In the genomic region with DNA sequence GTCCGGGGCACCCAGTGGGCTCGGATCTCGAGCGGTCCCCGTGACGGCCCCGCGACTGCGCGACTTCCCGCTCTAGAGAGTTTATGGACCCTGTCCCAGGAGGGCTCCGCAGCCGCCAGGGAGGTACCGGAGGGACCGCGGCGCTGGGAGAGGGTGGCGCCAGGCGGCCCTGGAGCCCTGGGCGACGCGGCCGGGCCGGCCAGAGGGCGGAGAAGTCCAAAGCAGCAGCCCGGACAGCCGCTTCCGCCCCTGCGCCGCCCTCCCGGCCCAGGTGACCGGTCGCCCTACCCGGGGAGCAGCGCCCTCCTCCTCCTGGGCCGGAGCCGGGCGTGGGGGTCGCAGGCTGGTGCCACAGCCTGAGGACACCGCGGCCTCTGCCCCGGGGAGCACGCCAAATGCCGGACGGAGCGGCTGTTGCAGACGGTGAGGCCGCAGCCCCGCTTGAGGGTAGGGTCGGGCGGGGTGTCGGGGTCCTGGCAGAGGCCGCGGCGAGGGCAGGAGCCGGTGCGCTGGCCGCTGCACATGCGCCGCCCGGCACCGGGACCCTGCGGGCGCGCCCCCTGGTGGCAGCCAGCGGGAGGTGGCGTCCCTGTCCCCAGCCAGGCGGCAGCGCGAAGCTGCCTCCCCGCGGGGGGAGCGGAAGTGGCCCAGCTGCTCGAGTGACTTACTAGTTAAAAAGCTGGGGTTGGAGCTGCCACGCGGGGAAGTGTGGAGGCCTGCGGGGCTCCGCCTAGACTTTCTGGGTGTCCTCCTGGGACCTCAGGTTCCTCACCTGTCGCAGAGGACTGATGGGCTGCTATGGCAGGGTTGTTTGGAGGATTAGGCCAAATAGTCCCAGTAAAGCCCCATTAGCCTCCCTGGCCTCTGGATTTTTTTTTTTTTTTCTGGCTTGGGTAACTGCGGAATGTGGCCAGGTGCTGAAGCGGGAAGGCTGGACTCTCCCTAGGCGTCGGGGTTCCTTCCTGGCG, we compare ENCODE assay signal across 8 cellular contexts. TPM values are rescaled to one million over a fixed set of nuclear protein-coding genes. Genes with fewer than 3 reads are reported as not detected.
A peak's percentile ranks its signal among the peaks of the same experiment; 100 is the strongest.
DNase-seq lines count a peak whose midpoint lies in the region; ATAC-seq and TF ChIP-seq lines count a peak whose summit lies in the region.

No MANE protein-coding gene starts in this region.

- no peaks in the 10 kb centered on the region for H3K27me3 ChIP-seq in dorsolateral prefrontal cortex

- H3K4me3 ChIP-seq in dorsolateral prefrontal cortex (peak overlapping the region; percentile 54 to 88 (median 77)), lower leg skin (ENCODE audit: low read depth, poor library complexity, severe bottlenecking) (peak overlapping the region; percentile 50)

- TF ChIP-seq CTCF in 22Rv1 (IDR thresholded peaks at IDR 0.05) = peak; percentile 100
- TF ChIP-seq CTCF in dorsolateral prefrontal cortex (IDR thresholded peaks at IDR 0.05 in 54 of 56, conservative IDR thresholded peaks at IDR 0.05 in 2 of 56; ENCODE audit: low read depth in 1 of 56, partially characterized antibody in 56 of 56) = peak; percentile 78 to 100 (median 96)
- peak in 1 of 3 donors; percentile 6 for TF ChIP-seq CTCF in lower leg skin (IDR thresholded peaks at IDR 0.05)

- DNase-seq in NCI-H2227 (lab: John Stamatoyannopoulos, UW; ENCODE audit: unreplicated experiment) = peak; percentile 86
- peak; percentile 82 to 83 for DNase-seq in activated CD4-positive, alpha-beta T cell treated with anti-CD3 and anti-CD28 coated beads, Interleukin-2, amount 50 U/mL, for 24 hours (ENCODE audit: low read depth in 1 of 2, low spot score in 1 of 2)
- peak; percentile 59 to 90 (median 77) for DNase-seq in dorsolateral prefrontal cortex
- DNase-seq in lower leg skin (ENCODE audit: low spot score in 2 of 2) = peak; percentile 59 to 96
- DNase-seq in stimulated activated CD4-positive, alpha-beta T cell treated with anti-CD3 and anti-CD28 coated beads, Interleukin-4, amount 100 ng/mL, for 1 hour = peak; percentile 91

- no peak for TF ChIP-seq POLR2A in lower leg skin (IDR thresholded peaks at IDR 0.05)

- intact Hi-C loops in dorsolateral prefrontal cortex (cut with DNase I) (loop anchor here in 1 of 2 donors (2.0 to 5.0 kb wide), 2 partner anchors 20 to 190 kb away; partner anchors contain the start of gene ZNF678), lower leg skin (cut with DNase I; ENCODE audit: low total_unique reads) (no loop called here)

- H3K27ac ChIP-seq in 22Rv1 (peak overlapping the region; percentile 61), dorsolateral prefrontal cortex (peak overlapping the region in 39 of 59 donors; percentile 2 to 84 (median 52))

- peak; percentile 95 for ATAC-seq in GM18519 (IDR thresholded peaks at IDR 0.05; ENCODE audit: low FRiP score, unreplicated experiment)
- peak; percentile 97 for ATAC-seq in HG03045 (IDR thresholded peaks at IDR 0.05; ENCODE audit: unreplicated experiment)

- WGBS in lower leg skin, 2 donors = 9 to 17% methylated on average over 19 to 29 of the region's 84 CpGs

RNA-seq across cellular contexts. Expression of gene ZNF678, which starts 20.9 kb away (rescaled TPM):
- total RNA-seq in dorsolateral prefrontal cortex = 10 to 100 TPM in 75 of 120 experiments, 1 to 10 TPM in 45; 6.6 to 16.3 (median 10.9) TPM
- total RNA-seq in lower leg skin = 1 to 10 TPM; 1.2 to 6.8 (median 2.5) TPM

Comparison
In these comparisons a context has a peak if more than half of its experiments do, and no peak if none do; other contexts are left out.
1. Peak in every context shown above with its lines: DNase-seq, ATAC-seq, H3K4me3 ChIP-seq and H3K27ac ChIP-seq.